Comparison of ENCODE assay signal across 8 cellular contexts in the genomic region with DNA sequence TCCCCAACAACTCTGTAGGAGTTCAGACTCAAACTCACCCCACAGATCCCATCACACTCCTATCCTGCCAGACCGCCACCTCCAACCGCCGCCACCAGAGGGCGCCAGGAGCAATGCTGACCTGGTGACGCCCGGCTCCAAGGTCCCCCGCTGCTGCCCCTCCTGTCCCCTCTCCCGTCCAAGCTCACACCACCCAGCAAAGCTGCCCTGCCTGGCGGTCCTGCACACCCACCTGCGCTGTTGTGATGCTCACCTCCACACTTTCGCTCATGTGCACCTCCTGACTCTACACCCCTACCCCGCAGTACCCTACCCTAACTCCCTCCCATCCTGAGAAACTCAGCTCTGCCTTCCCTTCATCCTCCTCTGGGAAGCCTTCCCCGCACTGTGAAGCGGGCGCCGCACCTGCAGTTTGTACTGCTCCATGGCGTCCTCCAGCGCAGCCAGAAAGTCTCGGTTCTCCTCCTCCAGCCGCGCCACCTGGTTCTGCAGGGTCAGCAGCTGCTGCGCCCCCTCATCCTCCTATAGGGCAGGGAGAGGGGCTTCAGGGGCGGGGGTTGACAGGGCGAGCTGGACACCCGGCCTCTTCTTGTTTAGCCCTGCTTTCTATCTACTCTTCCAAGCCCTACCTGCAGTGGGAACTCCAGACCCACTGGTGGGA. TPM values are rescaled to one million over a fixed set of nuclear protein-coding genes. Genes with fewer than 3 reads are reported as not detected.
A peak's percentile ranks its signal among the peaks of the same experiment; 100 is the strongest.
DNase-seq lines count a peak whose midpoint lies in the region; ATAC-seq, FAIRE-seq and TF ChIP-seq lines count a peak whose summit lies in the region.

No MANE protein-coding gene starts in this region.

- H3K36me3 ChIP-seq in endothelial cell of umbilical vein (ENCODE audit: control insufficient read depth in 2 of 2, extremely low read depth in 1 of 2, insufficient read depth in 2 of 2, low read length in 2 of 2) = peaks cover 0 to 5% of the 10 kb centered on the region in 2 experiments

- H4K20me1 ChIP-seq in endothelial cell of umbilical vein (replicated peaks; ENCODE audit: control insufficient read depth, extremely low read depth, insufficient read depth, low read length) = no peaks in the 10 kb centered on the region

- FAIRE-seq in A549 (lab: Jason Lieb, UNC) (peak; percentile 92), endothelial cell of umbilical vein (lab: Jason Lieb, UNC) (peak; percentile 38)

- H3K27ac ChIP-seq in A549 (peak overlapping the region in 1 of 2 experiments; percentile 39; a peak in 1 of 6 replicates), endothelial cell of umbilical vein (ENCODE audit: insufficient read depth, low read depth, low read length) (no peak overlapping the region)

- WGBS in A549 (ENCODE audit: missing lambda C conversion rate) = 35% methylated on average over 25 of the region's 25 CpGs

- H3K9ac ChIP-seq in endothelial cell of umbilical vein (replicated peaks; ENCODE audit: extremely low read depth, insufficient read depth, low read length) = no peak overlapping the region

- TF ChIP-seq EP300 in A549 (IDR thresholded peaks at IDR 0.05) = no peak

- no peaks in the 10 kb centered on the region for H3K27me3 ChIP-seq in endothelial cell of umbilical vein (ENCODE audit: control insufficient read depth in 2 of 2, insufficient read depth in 2 of 2, low read length in 2 of 2)

- dilution Hi-C loops in endothelial cell of umbilical vein (cut with MboI; ENCODE audit: extremely low pct_ligation_motif_present, low sequenced_read_pairs) = no loop called here

- H3K4me2 ChIP-seq in A549 (peak overlapping the region; percentile 64), endothelial cell of umbilical vein (ENCODE audit: insufficient read depth, low read length) (no peak overlapping the region)

- no peaks in the 10 kb centered on the region for H3K9me1 ChIP-seq in endothelial cell of umbilical vein (replicated peaks; ENCODE audit: control insufficient read depth, extremely low read depth, insufficient read depth, low read length)

- H3K9me3 ChIP-seq in A549 = no peaks in the 10 kb centered on the region
- no peaks in the 10 kb centered on the region for H3K9me3 ChIP-seq in endothelial cell of umbilical vein (replicated peaks; ENCODE audit: control insufficient read depth, insufficient read depth, low read length)

- TF ChIP-seq CTCF in A549 (IDR thresholded peaks at IDR 0.05) (peak; percentile 90), endothelial cell of umbilical vein (IDR thresholded peaks at IDR 0.05; ENCODE audit: extremely low read depth in 1 of 2, insufficient read depth in 1 of 2, low read depth in 1 of 2, low read length in 2 of 2) (peak; percentile 95)

- intact Hi-C loops in endothelial cell of umbilical vein (cut with micrococcal nuclease) = loop anchor here (1.0 kb wide), 1 partner anchor 26 kb away; no protein-coding TSS in a partner anchor

- CTCF ChIA-PET in A549 (lab: Yijun Ruan, JAX) (interaction anchor here (0.6 to 7.2 kb wide), 41 partner anchors 14 to 442 kb away, joined by 3 to 126 read pairs (median 4); a partner anchor contains a TSS), endothelial cell of umbilical vein (lab: Charles Lee) (interaction anchor here (0.6 to 4.4 kb wide), 18 partner anchors 9 to 228 kb away, joined by 3 to 55 read pairs (median 4); no protein-coding TSS in a partner anchor)

- H3K79me2 ChIP-seq in endothelial cell of umbilical vein (ENCODE audit: control insufficient read depth, insufficient read depth, low read length) = no peaks in the 10 kb centered on the region

- POLR2A ChIA-PET in A549 (lab: Yijun Ruan, JAX) (no interaction called here), endothelial cell of umbilical vein (lab: Charles Lee) (no interaction called here)

- H2AFZ ChIP-seq in endothelial cell of umbilical vein (ENCODE audit: low read depth, low read length) = no peak overlapping the region

- ATAC-seq in A549 (peak; percentile 87 to 96), GM18868 (IDR thresholded peaks at IDR 0.05; ENCODE audit: unreplicated experiment) (peak; percentile 57)

- peak; percentile 57 for TF ChIP-seq RAD21 in A549 (conservative IDR thresholded peaks at IDR 0.05 in 1 of 2, IDR thresholded peaks at IDR 0.05 in 1 of 2)

- DNase-seq in A549 (ENCODE audit: low read depth in 1 of 2, low spot score in 1 of 2) (peak; percentile 73 to 94), NCI-H774 (lab: John Stamatoyannopoulos, UW) (peak; percentile 41), endothelial cell of umbilical vein (ENCODE audit: low read depth, low spot score) (peak; percentile 56), midbrain (lab: John Stamatoyannopoulos, UW) (peak; percentile 23), putamen (ENCODE audit: low spot score) (no peak)
- peak; percentile 48 to 82 (median 70) for DNase-seq in activated CD8-positive, alpha-beta memory T cell treated with anti-CD3 and anti-CD28 coated beads for 48 hours (ENCODE audit: low read depth in 2 of 3, low spot score in 2 of 3)
- DNase-seq in stimulated activated CD8-positive, alpha-beta memory T cell treated with anti-CD3 and anti-CD28 coated beads, Interleukin-7, amount 100 ng/mL, for 48 hours (ENCODE audit: extremely low read depth in 1 of 2, low read depth in 1 of 2) = peak; percentile 44 to 45

- no TSS peak for BruUV-seq in endothelial cell of umbilical vein (replicated peaks; lab: Mats Ljungman, UMichigan)

- no peak overlapping the region for H3K4me3 ChIP-seq in A549
- H3K4me3 ChIP-seq in endothelial cell of umbilical vein (replicated peaks in 1 of 3; ENCODE audit: insufficient read depth in 1 of 3, low read depth in 1 of 3, low read length in 3 of 3) = no peak overlapping the region

- no peak for TF ChIP-seq POLR2A in A549 (IDR thresholded peaks at IDR 0.05; ENCODE audit: low read length)
- no peak for TF ChIP-seq POLR2A in endothelial cell of umbilical vein (IDR thresholded peaks at IDR 0.05; ENCODE audit: low read depth, low read length)

- H3K4me1 ChIP-seq in A549 (no peaks in the 10 kb centered on the region), endothelial cell of umbilical vein (ENCODE audit: control insufficient read depth, extremely low read depth, insufficient read depth, low read length) (no peaks in the 10 kb centered on the region)

RNA-seq across cellular contexts. Expression of a gene that starts 7.9 kb away (rescaled TPM):
- polyA plus RNA-seq in A549 (2011; rRNA removed) (2.1 and 2.2 TPM in 2 replicates), A549 (2017; fragmentation: RNase III; extraction: RNeasy Plus Mini Kit Qiagen cat#74134 plus additional on column Dnase treatment) (3.3 to 4.1 TPM (median 3.9 TPM) in 3 replicates), endothelial cell of umbilical vein (4.2 and 4.3 TPM in 2 replicates)
- polyA plus RNA-seq in A549 (2012; cell fraction: cytosol; rRNA removed) = 4.9 and 5.9 TPM in 2 replicates
- 14.3 and 15.9 TPM in 2 replicates for polyA plus RNA-seq in A549 (2012; cell fraction: nucleus; rRNA removed)
- 1.4 and 1.6 TPM in 2 replicates for polyA minus RNA-seq in A549 (2011; rRNA and poly(A)+ RNA removed)
- total RNA-seq in endothelial cell of umbilical vein = 11.3 and 13.1 TPM in 2 replicates
- 4.3 and 5.9 TPM in 2 replicates for polyA plus RNA-seq in endothelial cell of umbilical vein (2011; cell fraction: cytosol; rRNA removed)
- 12.4 and 14.0 TPM in 2 replicates for polyA plus RNA-seq in endothelial cell of umbilical vein (2011; cell fraction: nucleus; rRNA removed)
- polyA plus RNA-seq in endothelial cell of umbilical vein (2012) = 4.0 and 6.1 TPM in 2 replicates
- 4.9 and 7.3 TPM in 2 replicates for polyA minus RNA-seq in endothelial cell of umbilical vein
- 0.92 TPM for polyA minus RNA-seq in endothelial cell of umbilical vein (2011; cell fraction: cytosol; rRNA and poly(A)+ RNA removed)
- 7.5 and 12.7 TPM in 2 replicates for polyA minus RNA-seq in endothelial cell of umbilical vein (2011; cell fraction: nucleus; rRNA and poly(A)+ RNA removed)

RNA-seq across cellular contexts. Expression of a gene that starts 31.8 kb away (rescaled TPM):
- polyA plus RNA-seq in A549 (2011; rRNA removed) = 0.56 and 0.74 TPM in 2 replicates
- 0.15 and 0.26 TPM in 2 replicates for polyA plus RNA-seq in A549 (2012; cell fraction: cytosol; rRNA removed)
- polyA plus RNA-seq in A549 (2012; cell fraction: nucleus; rRNA removed) = 0.56 and 0.61 TPM in 2 replicates
- polyA plus RNA-seq in A549 (2017; fragmentation: RNase III; extraction: RNeasy Plus Mini Kit Qiagen cat#74134 plus additional on column Dnase treatment) = 0.13 to 0.28 TPM (median 0.27 TPM) in 3 replicates
- 0.08 and 0.24 TPM in 2 replicates for polyA minus RNA-seq in A549 (2011; rRNA and poly(A)+ RNA removed)
- 0.12 TPM in 1 of 2 replicates, not detected in the other for total RNA-seq in endothelial cell of umbilical vein
- polyA plus RNA-seq in endothelial cell of umbilical vein = 0.07 and 0.08 TPM in 2 replicates
- polyA plus RNA-seq in endothelial cell of umbilical vein (2011; cell fraction: cytosol; rRNA removed) = 0.06 TPM in 1 of 2 replicates, not detected in the other
- 0.57 and 0.74 TPM in 2 replicates for polyA plus RNA-seq in endothelial cell of umbilical vein (2011; cell fraction: nucleus; rRNA removed)
- 0.25 TPM in 1 of 2 replicates, not detected in the other for polyA plus RNA-seq in endothelial cell of umbilical vein (2012)
- polyA minus RNA-seq in endothelial cell of umbilical vein = 0.34 TPM in 1 of 2 replicates, not detected in the other
- not detected for polyA minus RNA-seq in endothelial cell of umbilical vein (2011; cell fraction: cytosol; rRNA and poly(A)+ RNA removed)
- polyA minus RNA-seq in endothelial cell of umbilical vein (2011; cell fraction: nucleus; rRNA and poly(A)+ RNA removed) = 0.24 TPM in 1 of 2 replicates, not detected in the other

RNA-seq across cellular contexts. Expression of a gene that starts 43.2 kb away (rescaled TPM):
- polyA plus RNA-seq in A549 (2011; rRNA removed) = 8.1 and 11.3 TPM in 2 replicates
- 3.2 TPM in 2 replicates for polyA plus RNA-seq in A549 (2012; cell fraction: cytosol; rRNA removed)
- polyA plus RNA-seq in A549 (2012; cell fraction: nucleus; rRNA removed) = 1.7 and 2.0 TPM in 2 replicates
- 5.2 to 6.3 TPM (median 6.0 TPM) in 3 replicates for polyA plus RNA-seq in A549 (2017; fragmentation: RNase III; extraction: RNeasy Plus Mini Kit Qiagen cat#74134 plus additional on column Dnase treatment)
- polyA minus RNA-seq in A549 (2011; rRNA and poly(A)+ RNA removed) = 6.7 and 10.0 TPM in 2 replicates
- total RNA-seq in endothelial cell of umbilical vein = 3.2 and 3.7 TPM in 2 replicates
- 4.3 and 4.4 TPM in 2 replicates for polyA plus RNA-seq in endothelial cell of umbilical vein
- polyA plus RNA-seq in endothelial cell of umbilical vein (2011; cell fraction: cytosol; rRNA removed) = 3.6 and 4.0 TPM in 2 replicates
- 1.8 and 2.1 TPM in 2 replicates for polyA plus RNA-seq in endothelial cell of umbilical vein (2011; cell fraction: nucleus; rRNA removed)
- 2.6 and 3.3 TPM in 2 replicates for polyA plus RNA-seq in endothelial cell of umbilical vein (2012)
- polyA minus RNA-seq in endothelial cell of umbilical vein = 3.6 and 4.9 TPM in 2 replicates
- polyA minus RNA-seq in endothelial cell of umbilical vein (2011; cell fraction: cytosol; rRNA and poly(A)+ RNA removed) = 4.1 TPM
- 2.8 and 3.0 TPM in 2 replicates for polyA minus RNA-seq in endothelial cell of umbilical vein (2011; cell fraction: nucleus; rRNA and poly(A)+ RNA removed)

RNA-seq across cellular contexts. Expression of a gene that starts 43.3 kb away (rescaled TPM):
- 0.26 and 0.38 TPM in 2 replicates for polyA plus RNA-seq in A549 (2011; rRNA removed)
- polyA plus RNA-seq in A549 (2012; cell fraction: cytosol; rRNA removed) = 0.09 and 0.12 TPM in 2 replicates
- polyA plus RNA-seq in A549 (2012; cell fraction: nucleus; rRNA removed) = 0.06 and 0.07 TPM in 2 replicates
- 0.10 to 0.16 TPM (median 0.12 TPM) in 3 replicates for polyA plus RNA-seq in A549 (2017; fragmentation: RNase III; extraction: RNeasy Plus Mini Kit Qiagen cat#74134 plus additional on column Dnase treatment)
- polyA minus RNA-seq in A549 (2011; rRNA and poly(A)+ RNA removed) = 0.19 and 0.29 TPM in 2 replicates
- not detected in 2 replicates for total RNA-seq in endothelial cell of umbilical vein
- polyA plus RNA-seq in endothelial cell of umbilical vein = 0.05 and 0.07 TPM in 2 replicates
- 0.04 TPM in 2 replicates for polyA plus RNA-seq in endothelial cell of umbilical vein (2011; cell fraction: cytosol; rRNA removed)
- polyA plus RNA-seq in endothelial cell of umbilical vein (2011; cell fraction: nucleus; rRNA removed) = not detected in 2 replicates
- 0.08 TPM in 1 of 2 replicates, not detected in the other for polyA plus RNA-seq in endothelial cell of umbilical vein (2012)
- polyA minus RNA-seq in endothelial cell of umbilical vein = 0.13 TPM in 1 of 2 replicates, not detected in the other
- not detected for polyA minus RNA-seq in endothelial cell of umbilical vein (2011; cell fraction: cytosol; rRNA and poly(A)+ RNA removed)
- not detected in 2 replicates for polyA minus RNA-seq in endothelial cell of umbilical vein (2011; cell fraction: nucleus; rRNA and poly(A)+ RNA removed)
